1 cellular context compared by ENCODE assay signal in genomic region chr9:135895202-135895848, GRCh38.
A peak's percentile ranks its signal among the peaks of the same experiment; 100 is the strongest.
TF ChIP-seq lines count a peak whose summit lies in the region.

No MANE protein-coding gene starts in this region.

TF ChIP-seq in HEK293T, 16 proteins besides CTCF, POLR2A, EP300 and RAD21 (continued from another document):
- TF ChIP-seq PKNOX1 (IDR thresholded peaks at IDR 0.05) (peak; percentile 69), CTBP1 (IDR thresholded peaks at IDR 0.05; ENCODE audit: borderline replicate concordance) (no peak)
